In genomic region chr12:57388425-57388824, GRCh38 we compare ENCODE assay signal across 1 cellular context.
TF ChIP-seq lines count a peak whose summit lies in the region.

No MANE protein-coding gene starts in this region.

TF ChIP-seq in A549, 52 proteins besides CTCF, POLR2A, EP300 and RAD21 (continued from another document):
- no peak for TF ChIP-seq ZNF302 (CRISPR knock-in tag; IDR thresholded peaks at IDR 0.05)
- TF ChIP-seq ZC3H11A (IDR thresholded peaks at IDR 0.05), result no peak
- TF ChIP-seq, protein P1, sequence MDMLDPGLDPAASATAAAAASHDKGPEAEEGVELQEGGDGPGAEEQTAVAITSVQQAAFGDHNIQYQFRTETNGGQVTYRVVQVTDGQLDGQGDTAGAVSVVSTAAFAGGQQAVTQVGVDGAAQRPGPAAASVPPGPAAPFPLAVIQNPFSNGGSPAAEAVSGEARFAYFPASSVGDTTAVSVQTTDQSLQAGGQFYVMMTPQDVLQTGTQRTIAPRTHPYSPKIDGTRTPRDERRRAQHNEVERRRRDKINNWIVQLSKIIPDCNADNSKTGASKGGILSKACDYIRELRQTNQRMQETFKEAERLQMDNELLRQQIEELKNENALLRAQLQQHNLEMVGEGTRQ (IDR thresholded peaks at IDR 0.05), result no peak
- TF ChIP-seq HMGXB4 (CRISPR knock-in tag; IDR thresholded peaks at IDR 0.05; ENCODE audit: borderline replicate concordance), result no peak
- TF ChIP-seq GATA3 (IDR thresholded peaks at IDR 0.05; ENCODE audit: borderline replicate concordance), result no peak
- TF ChIP-seq RNF2 (IDR thresholded peaks at IDR 0.05; ENCODE audit: borderline replicate concordance, low read depth), result no peak
- no peak for TF ChIP-seq PHF8 (IDR thresholded peaks at IDR 0.05; ENCODE audit: borderline replicate concordance, low read depth)
- no peak for TF ChIP-seq HOXB5 (CRISPR knock-in tag; IDR thresholded peaks at IDR 0.05)
- no peak for TF ChIP-seq KDM5A (IDR thresholded peaks at IDR 0.05)
- no peak for TF ChIP-seq POLR2AphosphoS2 (conservative IDR thresholded peaks at IDR 0.05; ENCODE audit: low read length)
- TF ChIP-seq RARB (CRISPR knock-in tag; IDR thresholded peaks at IDR 0.05), result no peak
- TF ChIP-seq FOXS1 (CRISPR knock-in tag; IDR thresholded peaks at IDR 0.05), result no peak
- no peak for TF ChIP-seq EHF (CRISPR knock-in tag; IDR thresholded peaks at IDR 0.05)
- TF ChIP-seq NR3C1 (IDR thresholded peaks at IDR 0.05), result no peak
TF ChIP-seq in A549: peak in this region for 0.
